ENCODE assay signal across 13 cellular contexts in genomic region chr14:65373011-65373670, GRCh38. TPM values are rescaled to one million over a fixed set of nuclear protein-coding genes. Genes with fewer than 3 reads are reported as not detected.
DNase-seq lines count a peak whose midpoint lies in the region; ATAC-seq, FAIRE-seq and TF ChIP-seq lines count a peak whose summit lies in the region.
"Had no signal": no experiment of that assay in that cellular context is flagged by ENCODE, and none has a peak within 500 bp of the region (broad histone marks: within the 10 kb centered on the region; RNA-seq: fewer than 3 reads in every experiment).

No MANE protein-coding gene starts in this region.

- no peak overlapping the region for H4K91ac ChIP-seq in trophoblast cell (ENCODE audit: low read depth, low read length)

- CTCF ChIA-PET in CD4-positive, alpha-beta memory T cell (lab: Charles Lee; ENCODE audit: partially characterized antibody) = no interaction called here
- CTCF ChIA-PET in GM12878 (lab: Yijun Ruan, JAX) = interaction anchor here (0.9 to 1.4 kb wide), 2 partner anchors 33 to 87 kb away, joined by 3 to 4 read pairs; no protein-coding TSS in a partner anchor

- no peaks in the 10 kb centered on the region for H3K9me2 ChIP-seq in GM23338 (ENCODE audit: insufficient read depth)

- H3K36me3 ChIP-seq in CD4-positive, alpha-beta memory T cell (ENCODE audit: insufficient read depth, low read length) = no peaks in the 10 kb centered on the region
- H3K36me3 ChIP-seq in GM23338 (ENCODE audit: insufficient read depth) (no peaks in the 10 kb centered on the region), GM12878 (ENCODE audit: control insufficient read depth in 2 of 2, insufficient read depth in 2 of 2, low read length in 1 of 2) (no peaks in the 10 kb centered on the region), trophoblast cell (ENCODE audit: control insufficient read depth in 1 of 2, insufficient read depth in 2 of 2, low read length in 2 of 2) (no peaks in the 10 kb centered on the region)
- H3K36me3 ChIP-seq: brain microvascular endothelial cell had no signal

- no peak overlapping the region for H3K27ac ChIP-seq in CD4-positive, alpha-beta memory T cell (ENCODE audit: low read depth, low read length)
- no peak overlapping the region for H3K27ac ChIP-seq in GM23338 (ENCODE audit: low read depth)
- H3K27ac ChIP-seq in GM12878 (ENCODE audit: control insufficient read depth, insufficient read depth) = peak overlapping the region; percentile 22; the same call in 1 of the 2 replicates
- H3K27ac ChIP-seq in trophoblast cell (ENCODE audit: low read depth, low read length) = no peak overlapping the region
- H3K27ac ChIP-seq: brain microvascular endothelial cell had no signal

- RAD21 ChIA-PET in GM12878 (lab: Charles Lee; ENCODE audit: unreplicated experiment) = no interaction called here

- FAIRE-seq in GM12878 (lab: Jason Lieb, UNC) = no peak

- no peaks in the 10 kb centered on the region for H3K27me3 Mint-ChIP-seq in CD4-positive, alpha-beta memory T cell
- H3K27me3 Mint-ChIP-seq in GM23338 (ENCODE audit: insufficient read depth, low read depth, poor library complexity) = no peaks in the 10 kb centered on the region
- peaks cover 0 to 4% (median 0%) of the 10 kb centered on the region in 3 donors for H3K27me3 Mint-ChIP-seq in naive B cell

- H3K4me2 ChIP-seq in GM23338 (no peak overlapping the region), GM12878 (ENCODE audit: control insufficient read depth, insufficient read depth) (peak overlapping the region; percentile 19; the same call in 1 of the 2 replicates), trophoblast cell (ENCODE audit: low read length) (no peak overlapping the region)
- H3K4me2 ChIP-seq: smooth muscle cell had no signal

- H3K9me3 Mint-ChIP-seq in CD4-positive, alpha-beta memory T cell = peaks cover 0 to under 1% (median 0%) of the 10 kb centered on the region in 8 donors
- no peaks in the 10 kb centered on the region; the same call in 2 of the 3 replicates for H3K9me3 Mint-ChIP-seq in GM23338
- H3K9me3 Mint-ChIP-seq in naive B cell = no peaks in the 10 kb centered on the region

- POLR2A ChIA-PET in CD4-positive, alpha-beta memory T cell (lab: Charles Lee; ENCODE audit: partially characterized antibody) = no interaction called here
- POLR2A ChIA-PET in GM12878 (lab: Charles Lee) = no interaction called here

- H3K4me3 Mint-ChIP-seq in CD4-positive, alpha-beta memory T cell = peak overlapping the region in 5 of 8 donors; percentile 7 to 42 (median 12)
- no peak overlapping the region for H3K4me3 Mint-ChIP-seq in GM23338
- peak overlapping the region in 5 of 8 donors; percentile 25 to 75 (median 55) for H3K4me3 Mint-ChIP-seq in naive B cell

- H3F3A ChIP-seq in GM23338 (replicated peaks; ENCODE audit: low read depth) = no peaks in the 10 kb centered on the region

- SMC1A ChIA-PET in GM12878 (lab: Charles Lee; ENCODE audit: uncharacterized antibody, unreplicated experiment) = interaction anchor here (1.6 to 2.5 kb wide), 3 partner anchors 13 to 69 kb away, joined by 4 to 19 read pairs (median 4); no protein-coding TSS in a partner anchor

- peaks cover 2% of the 10 kb centered on the region for H3K79me1 ChIP-seq in trophoblast cell (ENCODE audit: low read length)

- TF ChIP-seq RAD21 in GM12878 (IDR thresholded peaks at IDR 0.05; ENCODE audit: insufficient read depth, low read depth, low read length) = no peak

- H3K23ac ChIP-seq in trophoblast cell (ENCODE audit: low read length) = no peak overlapping the region

- no peak overlapping the region for H4K8ac ChIP-seq in trophoblast cell (ENCODE audit: low read depth, low read length)

- no peaks in the 10 kb centered on the region for H3K27me3 ChIP-seq in CD4-positive, alpha-beta memory T cell (ENCODE audit: insufficient read depth, low read length)
- H3K27me3 ChIP-seq in GM23338 (ENCODE audit: insufficient read depth) (no peaks in the 10 kb centered on the region), GM12878 (replicated peaks in 1 of 2; ENCODE audit: control insufficient read depth in 2 of 2, insufficient read depth in 2 of 2, low read length in 1 of 2) (no peaks in the 10 kb centered on the region), trophoblast cell (ENCODE audit: insufficient read depth, low read length) (no peaks in the 10 kb centered on the region)
- H3K27me3 ChIP-seq: brain microvascular endothelial cell had no signal

- WGBS in GM12878 (ENCODE audit: insufficient coverage, insufficient replicate concordance, low lambda C conversion rate, missing lambda C conversion rate) = 77% methylated on average over 15 of the region's 15 CpGs
- no CpG with 5 or more reads among the region's 15 CpGs for WGBS in trophoblast cell (ENCODE audit: extremely low coverage, insufficient coverage, insufficient read length)

- H2AFZ ChIP-seq in GM23338 = peak overlapping the region; percentile 78
- no peak overlapping the region for H2AFZ ChIP-seq in GM12878 (ENCODE audit: control insufficient read depth, low read depth, low read length)
- H2AFZ ChIP-seq in trophoblast cell (ENCODE audit: insufficient read depth, low read length, poor library complexity) = no peak overlapping the region

- no peak overlapping the region for H2BK120ac ChIP-seq in trophoblast cell (ENCODE audit: insufficient read depth, low read length, poor library complexity)

- no peaks in the 10 kb centered on the region for H3K79me2 ChIP-seq in GM23338 (replicated peaks; ENCODE audit: insufficient read depth)
- H3K79me2 ChIP-seq in GM12878 (ENCODE audit: control insufficient read depth, insufficient read depth, low read length) = no peaks in the 10 kb centered on the region
- H3K79me2 ChIP-seq in trophoblast cell (ENCODE audit: control insufficient read depth, insufficient read depth, low read length, poor library complexity) = no peaks in the 10 kb centered on the region

- no peaks in the 10 kb centered on the region for H4K20me1 ChIP-seq in GM23338 (replicated peaks; ENCODE audit: insufficient read depth)
- H4K20me1 ChIP-seq in GM12878 (ENCODE audit: control insufficient read depth, insufficient read depth) = no peaks in the 10 kb centered on the region

- in situ Hi-C loops in GM12878 (cut with MboI) = no loop called here

- no peak for TF ChIP-seq POLR2A in GM12878 (IDR thresholded peaks at IDR 0.05; ENCODE audit: low read depth, low read length)

- no TSS peak for BruUV-seq in GM12878 (replicated peaks; lab: Mats Ljungman, UMichigan)

- H3K9me3 ChIP-seq in CD4-positive, alpha-beta memory T cell (ENCODE audit: control insufficient read depth in 1 of 2, low read length in 2 of 2) = no peaks in the 10 kb centered on the region
- H3K9me3 ChIP-seq in GM12878 (replicated peaks; ENCODE audit: control insufficient read depth, insufficient read depth, low read length) = no peaks in the 10 kb centered on the region
- no peaks in the 10 kb centered on the region for H3K9me3 ChIP-seq in trophoblast cell (ENCODE audit: insufficient read depth, low read depth, low read length)

- H3K4ac ChIP-seq in trophoblast cell (ENCODE audit: low read depth, low read length) = no peak overlapping the region

- no peak for TF ChIP-seq EP300 in GM12878 (IDR thresholded peaks at IDR 0.05; ENCODE audit: borderline replicate concordance in 1 of 2, control insufficient read depth in 1 of 2, low read depth in 2 of 2, low read length in 2 of 2)

- H3K4me1 ChIP-seq in CD4-positive, alpha-beta memory T cell (ENCODE audit: insufficient read depth, low read length) = peaks cover 5% of the 10 kb centered on the region
- H3K4me1 ChIP-seq in GM23338 (ENCODE audit: insufficient read depth) = peaks cover 10% of the 10 kb centered on the region
- H3K4me1 ChIP-seq in GM12878 (ENCODE audit: control insufficient read depth, insufficient read depth, low read length) = peaks cover 13% of the 10 kb centered on the region
- H3K4me1 ChIP-seq in trophoblast cell (ENCODE audit: control insufficient read depth in 1 of 2, insufficient read depth in 2 of 2, low read length in 2 of 2) = peaks cover 0 to 3% of the 10 kb centered on the region in 2 experiments

- H3K9ac ChIP-seq in GM12878 (ENCODE audit: control insufficient read depth, insufficient read depth, low read length) (no peak overlapping the region; the same call in 1 of the 2 replicates), trophoblast cell (ENCODE audit: low read length) (no peak overlapping the region)

- no peak overlapping the region for H2BK12ac ChIP-seq in trophoblast cell (ENCODE audit: low read length)

- H3K18ac ChIP-seq in trophoblast cell (ENCODE audit: low read length) = no peak overlapping the region

- H3K14ac ChIP-seq in trophoblast cell (ENCODE audit: low read length) = no peak overlapping the region

- peaks cover 13 to 27% (median 17%) of the 10 kb centered on the region in 4 donors for H3K4me1 Mint-ChIP-seq in CD4-positive, alpha-beta memory T cell
- peaks cover 19% of the 10 kb centered on the region for H3K4me1 Mint-ChIP-seq in GM23338
- H3K4me1 Mint-ChIP-seq in naive B cell = peaks cover 1 to 14% (median 8%) of the 10 kb centered on the region in 3 donors

- no peak overlapping the region for H4K12ac ChIP-seq in trophoblast cell (ENCODE audit: low read depth, low read length)

- H3K4me3 ChIP-seq in CD4-positive, alpha-beta memory T cell (ENCODE audit: low read length in 2 of 2) = no peak overlapping the region
- H3K4me3 ChIP-seq in GM23338 = no peak overlapping the region
- no peak overlapping the region for H3K4me3 ChIP-seq in GM12878
- H3K4me3 ChIP-seq in trophoblast cell (ENCODE audit: low read depth, low read length) = no peak overlapping the region
- H3K4me3 ChIP-seq: smooth muscle cell had no signal

- H3K36me3 Mint-ChIP-seq in CD4-positive, alpha-beta memory T cell = no peaks in the 10 kb centered on the region
- H3K36me3 Mint-ChIP-seq in GM23338 (ENCODE audit: low read depth) (no peaks in the 10 kb centered on the region), naive B cell (no peaks in the 10 kb centered on the region)

- intact Hi-C loops in CD4-positive, alpha-beta memory T cell (cut with micrococcal nuclease) = no loop called here
- intact Hi-C loops in GM12878 (cut with micrococcal nuclease; ENCODE audit: unreplicated experiment) = no loop called here

- ATAC-seq in GM23338 (peak; percentile 75), GM12878 (peak; percentile 37; the same call in 2 of the 3 replicates), naive B cell (ENCODE audit: low read depth in 2 of 2) (no peak)

- TF ChIP-seq CTCF in GM23338 (conservative IDR thresholded peaks at IDR 0.05; ENCODE audit: low read depth in 2 of 2) (no peak), GM12878 (IDR thresholded peaks at IDR 0.05 in 2 of 3, conservative IDR thresholded peaks at IDR 0.05 in 1 of 3; ENCODE audit: control insufficient read depth in 2 of 3, extremely low read depth in 1 of 3, insufficient read depth in 1 of 3, low read depth in 3 of 3, low read length in 3 of 3) (no peak)

- DNase-seq in CD4-positive, alpha-beta memory T cell = no peak
- DNase-seq in GM23338 (ENCODE audit: low spot score) = peak; percentile 30
- DNase-seq in GM12878 (ENCODE audit: low read depth, low spot score) = no peak
- DNase-seq in naive B cell = no peak
- DNase-seq in stimulated activated naive CD4-positive, alpha-beta T cell (lab: John Stamatoyannopoulos, UW) = no peak
- no peak for DNase-seq in trophoblast cell
- DNase-seq in retina = no peak
- DNase-seq in DMS 273 treated with DMSO at 0.1 percent for 48 hours (lab: John Stamatoyannopoulos, UW) = no peak
- DNase-seq: activated T-cell treated with anti-CD3 and anti-CD28 coated beads, Interleukin-2, amount 50 U/mL, for 48 hours; brain microvascular endothelial cell; KG1; NCI-H2171 treated with DMSO at 0.1 percent for 48 hours had no signal

- H2AK5ac ChIP-seq in trophoblast cell (ENCODE audit: low read length) = no peak overlapping the region

- peak overlapping the region in 1 of 7 donors; percentile 19 for H3K27ac Mint-ChIP-seq in CD4-positive, alpha-beta memory T cell
- no peak overlapping the region for H3K27ac Mint-ChIP-seq in GM23338
- no peak overlapping the region for H3K27ac Mint-ChIP-seq in naive B cell

- H2BK5ac ChIP-seq in trophoblast cell (ENCODE audit: low read depth, low read length, poor library complexity) = no peak overlapping the region

RNA-seq across cellular contexts. Expression of gene FUT8, which starts 39.4 kb away (rescaled TPM):
- total RNA-seq in CD4-positive, alpha-beta memory T cell = 10 to 100 TPM; 49.3 to 51.0 TPM
- 10 to 100 TPM; 10.6 to 15.1 TPM for polyA plus RNA-seq in CD4-positive, alpha-beta memory T cell
- 22.2 and 23.2 TPM in 2 replicates for total RNA-seq in GM23338 (2014; rRNA removed; shearing (Covaris generic))
- 8.2 and 8.6 TPM in 2 replicates for polyA plus RNA-seq in GM23338 (2016; fragmentation: Nextera tagmentation; extraction: Ambion mirVana)
- total RNA-seq in GM12878 (2013; cell fraction: nucleolus; rRNA removed) = 130 and 133 TPM in 2 replicates
- total RNA-seq in GM12878 (2014; rRNA removed) = 82.3 and 85.5 TPM in 2 replicates
- 86.3 and 88.7 TPM in 2 replicates for total RNA-seq in GM12878 (2014; rRNA removed; fragmentation: Illumina TruSeq; extraction: Trizol)
- 106 and 107 TPM in 2 replicates for total RNA-seq in GM12878 (2021)
- 20.9 TPM for polyA plus RNA-seq in GM12878 (2011; ENCODE audit: low read depth)
- 21.3 and 24.2 TPM in 2 replicates for polyA plus RNA-seq in GM12878 (2011; rRNA removed)
- polyA plus RNA-seq in GM12878 (2011; cell fraction: cytosol; rRNA removed) = 12.5 and 19.7 TPM in 2 replicates
- polyA plus RNA-seq in GM12878 (2011; cell fraction: nucleus; rRNA removed) = 10.7 and 11.2 TPM in 2 replicates
- polyA plus RNA-seq in GM12878 (2012) = 20.4 and 34.4 TPM in 2 replicates
- polyA plus RNA-seq in GM12878 (2014; fragmentation: Illumina TruSeq; extraction: Trizol) = 74.1 and 88.8 TPM in 2 replicates
- polyA plus RNA-seq in GM12878 (2014; fragmentation: Nextera tagmentation; extraction: Ambion mirVana) = 10 to 100 TPM; 25.0 to 45.6 TPM
- 47.5 and 50.1 TPM in 2 replicates for polyA plus RNA-seq in GM12878 (2014; rRNA removed)
- polyA plus RNA-seq in GM12878 (2016; fragmentation: Nextera tagmentation; extraction: Ambion mirVana) = 10 to 100 TPM; 64.2 to 68.3 TPM
- 29.7 and 42.8 TPM in 2 replicates for polyA minus RNA-seq in GM12878 (2011; rRNA and poly(A)+ RNA removed)
- polyA minus RNA-seq in GM12878 (2011; cell fraction: cytosol; rRNA and poly(A)+ RNA removed) = 9.6 and 9.9 TPM in 2 replicates
- polyA minus RNA-seq in GM12878 (2011; cell fraction: nucleus; rRNA and poly(A)+ RNA removed) = 31.3 and 55.2 TPM in 2 replicates
- 10 to 100 TPM in 5 of 6 donors, 1 to 10 TPM in 1; 5.7 to 22.8 (median 16.2) TPM for polyA plus RNA-seq in naive B cell (ENCODE audit: low read depth in 6 of 6)
- polyA plus RNA-seq in trophoblast cell (2013) = 87.3 and 91.6 TPM in 2 replicates

Comparison
In these comparisons a context has a peak if more than half of its experiments do, and no peak if none do; other contexts are left out.
1. ATAC-seq: peak in GM23338 (single experiment) and GM12878 (single experiment); none in naive B cell (0 of 2).